ENCODE assay signal across 19 cellular contexts in the genomic region with DNA sequence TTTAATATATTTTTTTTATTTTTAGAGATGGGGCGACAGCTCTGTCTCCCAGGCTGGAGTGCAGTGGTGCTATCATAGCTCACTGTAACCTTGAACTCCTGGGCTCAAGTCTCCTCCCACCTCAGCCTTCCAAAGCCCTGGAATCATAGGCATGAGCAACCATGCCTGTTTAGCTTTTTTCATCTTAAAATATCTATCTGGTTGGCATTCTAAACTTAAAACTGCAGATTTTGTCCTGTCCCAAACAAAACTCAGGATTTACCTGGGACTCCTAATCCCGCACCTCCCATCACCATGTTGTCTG.
DNase-seq lines count a peak whose midpoint lies in the region; ATAC-seq and TF ChIP-seq lines count a peak whose summit lies in the region.
"Had no signal": no experiment of that assay in that cellular context is flagged by ENCODE, and none has a peak within 500 bp of the region (broad histone marks: within the 10 kb centered on the region; RNA-seq: fewer than 3 reads in every experiment).

No MANE protein-coding gene starts in this region.

- H3K4me1 Mint-ChIP-seq in activated T-cell treated with anti-CD3 and anti-CD28 coated beads, Interleukin-2, amount 50 U/mL, for 24 hours (ENCODE audit: low read depth) = peaks cover 8% of the 10 kb centered on the region
- peaks cover 3% of the 10 kb centered on the region for H3K4me1 Mint-ChIP-seq in stimulated activated naive CD8-positive, alpha-beta T cell treated with anti-CD3 and anti-CD28 coated beads, Interleukin-15, Interleukin-2, amounts not matched to agents 100 ng/mL and 50 ng/mL, for 24 hours (ENCODE audit: low read depth)
- H3K4me1 Mint-ChIP-seq in stimulated activated naive CD8-positive, alpha-beta T cell treated with anti-CD3 and anti-CD28 coated beads, Interleukin-15, amount 100 ng/mL, for 72 hours = peaks cover 15% of the 10 kb centered on the region
- no peaks in the 10 kb centered on the region for H3K4me1 Mint-ChIP-seq in activated naive CD8-positive, alpha-beta T cell treated with anti-CD3 and anti-CD28 coated beads for 36 hours
- peaks cover 27 to 46% of the 10 kb centered on the region in 2 donors for H3K4me1 Mint-ChIP-seq in stimulated activated naive B cell treated with anti-CD40 and anti-IgM and Interleukin-4, amounts not matched to agents 10 μg/mL and 1 μg/mL and 100 μg/mL, for 72 hours
- peaks cover 17% of the 10 kb centered on the region in 2 experiments for H3K4me1 Mint-ChIP-seq in H9

- no peaks in the 10 kb centered on the region for H3K9me3 ChIP-seq in H9 (ENCODE audit: control insufficient read depth, low read depth, low read length)
- H3K9me3 ChIP-seq: Peyer's patch had no signal

- no peaks in the 10 kb centered on the region for H3K27me3 ChIP-seq in H9 (ENCODE audit: insufficient read depth, low read length)
- H3K27me3 ChIP-seq: Peyer's patch had no signal

- H3K56ac ChIP-seq in H9 (ENCODE audit: insufficient read length, low read depth, low read length) = no peak overlapping the region

- H4K20me1 ChIP-seq in H9 (ENCODE audit: control insufficient read depth, insufficient read depth, insufficient read length) = no peaks in the 10 kb centered on the region

- no peak overlapping the region for H3K4me3 Mint-ChIP-seq in activated T-cell treated with anti-CD3 and anti-CD28 coated beads, Interleukin-2, amount 50 U/mL, for 24 hours
- no peak overlapping the region for H3K4me3 Mint-ChIP-seq in stimulated activated naive CD8-positive, alpha-beta T cell treated with anti-CD3 and anti-CD28 coated beads, Interleukin-15, Interleukin-2, amounts not matched to agents 100 ng/mL and 50 ng/mL, for 24 hours
- H3K4me3 Mint-ChIP-seq in stimulated activated naive CD8-positive, alpha-beta T cell treated with anti-CD3 and anti-CD28 coated beads, Interleukin-15, amount 100 ng/mL, for 72 hours = no peak overlapping the region
- H3K4me3 Mint-ChIP-seq in activated naive CD8-positive, alpha-beta T cell treated with anti-CD3 and anti-CD28 coated beads for 36 hours = no peak overlapping the region
- no peak overlapping the region for H3K4me3 Mint-ChIP-seq in stimulated activated naive B cell treated with anti-CD40 and anti-IgM and Interleukin-4, amounts not matched to agents 10 μg/mL and 1 μg/mL and 100 μg/mL, for 72 hours
- no peak overlapping the region for H3K4me3 Mint-ChIP-seq in H9
- H3K4me3 Mint-ChIP-seq: IgD-negative memory B cell had no signal

- H4K8ac ChIP-seq in H9 (replicated peaks; ENCODE audit: insufficient read length, low read depth, low read length) = no peak overlapping the region

- no peak overlapping the region for H3K23ac ChIP-seq in H9 (ENCODE audit: insufficient read length, low read depth, low read length)

- H3K14ac ChIP-seq in H9 (ENCODE audit: insufficient read depth, low read length) = no peak overlapping the region

- no CpG with 5 or more reads among the region's 2 CpGs for WGBS in H9 (ENCODE audit: extremely low coverage, insufficient read length, low lambda C conversion rate)

- H3K9ac ChIP-seq in H9 (ENCODE audit: extremely low read depth, insufficient read length, low read length) = no peak overlapping the region

- H2BK20ac ChIP-seq in H9 (ENCODE audit: low read depth, low read length, poor library complexity, severe bottlenecking) = no peak overlapping the region

- H3K9me3 Mint-ChIP-seq in activated T-cell treated with anti-CD3 and anti-CD28 coated beads, Interleukin-2, amount 50 U/mL, for 24 hours = no peaks in the 10 kb centered on the region
- H3K9me3 Mint-ChIP-seq in stimulated activated naive CD8-positive, alpha-beta T cell treated with anti-CD3 and anti-CD28 coated beads, Interleukin-15, Interleukin-2, amounts not matched to agents 100 ng/mL and 50 ng/mL, for 24 hours = no peaks in the 10 kb centered on the region
- H3K9me3 Mint-ChIP-seq in stimulated activated naive CD8-positive, alpha-beta T cell treated with anti-CD3 and anti-CD28 coated beads, Interleukin-15, amount 100 ng/mL, for 72 hours = no peaks in the 10 kb centered on the region
- H3K9me3 Mint-ChIP-seq in activated naive CD8-positive, alpha-beta T cell treated with anti-CD3 and anti-CD28 coated beads for 36 hours = no peaks in the 10 kb centered on the region
- no peaks in the 10 kb centered on the region for H3K9me3 Mint-ChIP-seq in stimulated activated naive B cell treated with anti-CD40 and anti-IgM and Interleukin-4, amounts not matched to agents 10 μg/mL and 1 μg/mL and 100 μg/mL, for 72 hours
- H3K9me3 Mint-ChIP-seq in H9 = no peaks in the 10 kb centered on the region
- H3K9me3 Mint-ChIP-seq: IgD-negative memory B cell had no signal

- H3K4me1 ChIP-seq in H9 (ENCODE audit: insufficient read depth, low read length) = no peaks in the 10 kb centered on the region

- H4K91ac ChIP-seq in H9 (ENCODE audit: insufficient read length, low read depth, low read length) = no peak overlapping the region

- no peak overlapping the region for H3K4ac ChIP-seq in H9 (ENCODE audit: low read depth, low read length)

- H3K79me2 ChIP-seq in H9 (ENCODE audit: insufficient read depth, low read length) = no peaks in the 10 kb centered on the region

- no peak for ATAC-seq in stimulated activated naive CD8-positive, alpha-beta T cell treated with anti-CD3 and anti-CD28 coated beads, Interleukin-15, amount 100 ng/mL, for 72 hours
- ATAC-seq in stimulated activated naive B cell treated with anti-CD40 and anti-IgM and Interleukin-4, amounts not matched to agents 10 μg/mL and 1 μg/mL and 100 μg/mL, for 72 hours (replicated peaks) = no peak
- ATAC-seq in GM18907 (IDR thresholded peaks at IDR 0.05; ENCODE audit: unreplicated experiment) = no peak

- no peak overlapping the region for H3T11ph ChIP-seq in H9 (ENCODE audit: low read length)

- H4K5ac ChIP-seq in H9 (ENCODE audit: insufficient read length, low read depth, low read length) = no peak overlapping the region

- H3K27ac Mint-ChIP-seq in activated T-cell treated with anti-CD3 and anti-CD28 coated beads, Interleukin-2, amount 50 U/mL, for 24 hours = peak overlapping the region; percentile 42
- peak overlapping the region; percentile 2 for H3K27ac Mint-ChIP-seq in stimulated activated naive CD8-positive, alpha-beta T cell treated with anti-CD3 and anti-CD28 coated beads, Interleukin-15, Interleukin-2, amounts not matched to agents 100 ng/mL and 50 ng/mL, for 24 hours
- peak overlapping the region in 1 of 2 donors; percentile 84 for H3K27ac Mint-ChIP-seq in stimulated activated naive CD8-positive, alpha-beta T cell treated with anti-CD3 and anti-CD28 coated beads, Interleukin-15, amount 100 ng/mL, for 72 hours
- peak overlapping the region; percentile 6 for H3K27ac Mint-ChIP-seq in activated naive CD8-positive, alpha-beta T cell treated with anti-CD3 and anti-CD28 coated beads for 36 hours
- peak overlapping the region; percentile 93 for H3K27ac Mint-ChIP-seq in stimulated activated naive B cell treated with anti-CD40 and anti-IgM and Interleukin-4, amounts not matched to agents 10 μg/mL and 1 μg/mL and 100 μg/mL, for 72 hours
- peak overlapping the region in 1 of 3 experiments; percentile 70; a peak in 1 of 7 replicates for H3K27ac Mint-ChIP-seq in H9

- H3K27ac ChIP-seq in H9 (ENCODE audit: insufficient read length, low read depth, low read length) = no peak overlapping the region
- H3K27ac ChIP-seq: C4-2B had no signal

- no peak overlapping the region for H2AFZ ChIP-seq in H9 (ENCODE audit: low read length)

- no peak overlapping the region for H2BK120ac ChIP-seq in H9 (ENCODE audit: low read depth, low read length, poor library complexity, severe bottlenecking)

- no peaks in the 10 kb centered on the region for H3K79me1 ChIP-seq in H9 (ENCODE audit: insufficient read depth, low read depth, low read length, poor library complexity, severe bottlenecking)

- H3K23me2 ChIP-seq in H9 (ENCODE audit: insufficient read length, low read depth, low read length, poor library complexity, severe bottlenecking) = no peaks in the 10 kb centered on the region

- no peak overlapping the region for H2AK5ac ChIP-seq in H9 (ENCODE audit: insufficient read length, low read length)

- no peak overlapping the region for H2BK5ac ChIP-seq in H9 (ENCODE audit: insufficient read length, low read length)

- no peak for DNase-seq in activated T-cell treated with anti-CD3 and anti-CD28 coated beads, Interleukin-2, amount 50 U/mL, for 24 hours
- no peak for DNase-seq in activated T-cell treated with anti-CD3 and anti-CD28 coated beads, Interleukin-2, amount 50 U/mL, for 48 hours
- DNase-seq in stimulated activated naive CD8-positive, alpha-beta T cell treated with anti-CD3 and anti-CD28 coated beads, Interleukin-15, amount 100 ng/mL, for 72 hours = no peak
- DNase-seq in activated naive CD8-positive, alpha-beta T cell treated with anti-CD3 and anti-CD28 coated beads for 36 hours = no peak
- DNase-seq in stimulated activated naive B cell treated with anti-CD40 and anti-IgM and Interleukin-4, amounts not matched to agents 10 μg/mL and 1 μg/mL and 100 μg/mL, for 72 hours = no peak
- no peak for DNase-seq in H9
- DNase-seq: AML-193, DMS79, NCI-H1105, NCI-H146, NCI-H2029, NCI-H226, NCI-H510A treated with DMSO at 0.1 percent for 48 hours, NCI-H748 treated with DMSO at 0.1 percent for 48 hours, Peyer's patch had no signal

- H3K18ac ChIP-seq in H9 (ENCODE audit: insufficient read length, low read depth, low read length) = no peak overlapping the region

- H2BK15ac ChIP-seq in H9 (ENCODE audit: low read depth, low read length) = no peak overlapping the region

- no peaks in the 10 kb centered on the region for H3K27me3 Mint-ChIP-seq in activated T-cell treated with anti-CD3 and anti-CD28 coated beads, Interleukin-2, amount 50 U/mL, for 24 hours
- H3K27me3 Mint-ChIP-seq in stimulated activated naive CD8-positive, alpha-beta T cell treated with anti-CD3 and anti-CD28 coated beads, Interleukin-15, Interleukin-2, amounts not matched to agents 100 ng/mL and 50 ng/mL, for 24 hours = no peaks in the 10 kb centered on the region
- no peaks in the 10 kb centered on the region for H3K27me3 Mint-ChIP-seq in stimulated activated naive CD8-positive, alpha-beta T cell treated with anti-CD3 and anti-CD28 coated beads, Interleukin-15, amount 100 ng/mL, for 72 hours
- no peaks in the 10 kb centered on the region for H3K27me3 Mint-ChIP-seq in activated naive CD8-positive, alpha-beta T cell treated with anti-CD3 and anti-CD28 coated beads for 36 hours
- no peaks in the 10 kb centered on the region for H3K27me3 Mint-ChIP-seq in stimulated activated naive B cell treated with anti-CD40 and anti-IgM and Interleukin-4, amounts not matched to agents 10 μg/mL and 1 μg/mL and 100 μg/mL, for 72 hours
- peaks cover 3% of the 10 kb centered on the region; the same call in 1 of the 2 replicates for H3K27me3 Mint-ChIP-seq in H9 (ENCODE audit: low read depth)
- H3K27me3 Mint-ChIP-seq: IgD-negative memory B cell had no signal

- no peak overlapping the region for H2BK12ac ChIP-seq in H9 (ENCODE audit: insufficient read length, low read depth, low read length)

- peaks cover 88% of the 10 kb centered on the region for H3K36me3 Mint-ChIP-seq in activated T-cell treated with anti-CD3 and anti-CD28 coated beads, Interleukin-2, amount 50 U/mL, for 24 hours (ENCODE audit: low read depth)
- peaks cover 40% of the 10 kb centered on the region for H3K36me3 Mint-ChIP-seq in stimulated activated naive CD8-positive, alpha-beta T cell treated with anti-CD3 and anti-CD28 coated beads, Interleukin-15, Interleukin-2, amounts not matched to agents 100 ng/mL and 50 ng/mL, for 24 hours (ENCODE audit: low read depth)
- H3K36me3 Mint-ChIP-seq in activated naive CD8-positive, alpha-beta T cell treated with anti-CD3 and anti-CD28 coated beads for 36 hours = peaks cover 2% of the 10 kb centered on the region
- peaks cover 38 to 51% of the 10 kb centered on the region in 2 donors for H3K36me3 Mint-ChIP-seq in stimulated activated naive B cell treated with anti-CD40 and anti-IgM and Interleukin-4, amounts not matched to agents 10 μg/mL and 1 μg/mL and 100 μg/mL, for 72 hours
- peaks cover 0 to 26% (median 19%) of the 10 kb centered on the region in 3 experiments; a peak in 5 of 7 replicates for H3K36me3 Mint-ChIP-seq in H9 (ENCODE audit: insufficient read depth in 1 of 3, low read depth in 3 of 3)
- H3K36me3 Mint-ChIP-seq: IgD-negative memory B cell had no signal

- no peak overlapping the region for H3K4me2 ChIP-seq in H9 (ENCODE audit: insufficient read depth, insufficient read length, low read length)

- TF ChIP-seq CTCF in H9 (conservative IDR thresholded peaks at IDR 0.05) = no peak
